ENCODE assay signal across 25 cellular contexts in genomic region chr4:138184881-138185280, GRCh38.
"Had no signal": no experiment of that assay in that cellular context is flagged by ENCODE, and none has a peak within 500 bp of the region (broad histone marks: within the 10 kb centered on the region; RNA-seq: fewer than 3 reads in every experiment).

No MANE protein-coding gene starts in this region.

- H3K9me3 ChIP-seq: esophagus squamous epithelium, gastroesophageal sphincter, pancreas, psoas muscle, thyroid gland, upper lobe of right lung had no signal

- H3K27ac ChIP-seq: esophagus squamous epithelium, gastroesophageal sphincter, pancreas, psoas muscle, thyroid gland, upper lobe of right lung, VCaP had no signal

- H3K27me3 ChIP-seq: gastroesophageal sphincter, pancreas, thyroid gland, upper lobe of right lung had no signal

- H3K36me3 ChIP-seq: esophagus squamous epithelium, gastroesophageal sphincter, pancreas, thyroid gland, upper lobe of right lung had no signal

- ATAC-seq: activated CD4-positive, CD25-positive, alpha-beta regulatory T cell treated with anti-CD3 and anti-CD28 coated beads, Interleukin-2, amount 50 U/mL, for 24 hours; activated CD8-positive, alpha-beta memory T cell treated with anti-CD3 and anti-CD28 coated beads, Interleukin-2, amount 10 ng/mL, durations not matched to agents 7 days and 5 days; effector memory CD8-positive, alpha-beta T cell; gastroesophageal sphincter; left ventricle myocardium superior; pancreas; psoas muscle; right cardiac atrium; upper lobe of right lung had no signal

- DNase-seq: activated CD4-positive, alpha-beta memory T cell treated with anti-CD3 and anti-CD28 coated beads, Interleukin-2, amount 10 ng/mL, durations not matched to agents 7 days and 5 days; activated CD4-positive, alpha-beta T cell treated with anti-CD3 and anti-CD28 coated beads, Interleukin-2, amount 10 ng/mL, durations not matched to agents 24 days and 14 days; activated CD8-positive, alpha-beta memory T cell treated with anti-CD3 and anti-CD28 coated beads, Interleukin-2, amount 10 ng/mL, durations not matched to agents 7 days and 5 days; activated effector memory CD4-positive, alpha-beta T cell treated with anti-CD3 and anti-CD28 coated beads, Interleukin-2, amount 50 U/mL, for 16 hours; activated naive CD4-positive, alpha-beta T cell treated with anti-CD3 and anti-CD28 coated beads, Interleukin-2, amount 10 ng/mL, durations not matched to agents 7 days and 5 days; activated T-cell treated with anti-CD3 and anti-CD28 coated beads for 4 hours; anterior cingulate cortex; central memory CD4-positive, alpha-beta T cell; effector memory CD8-positive, alpha-beta T cell; esophagus squamous epithelium; head of caudate nucleus; left ventricle myocardium superior; mammary epithelial cell; nephron progenitor cell; pancreas; psoas muscle; right cardiac atrium; stimulated activated CD4-positive, alpha-beta T cell treated with anti-CD3 and anti-CD28 coated beads, Interleukin-1b, Interleukin-23, amount 100 ng/mL, for 48 hours; substantia nigra; thyroid gland; upper lobe of right lung had no signal

- FAIRE-seq: colon, pancreas had no signal

- H3K4me1 ChIP-seq: pancreas, upper lobe of right lung had no signal

- H3K4me3 ChIP-seq: esophagus squamous epithelium, gastroesophageal sphincter, pancreas, psoas muscle, thyroid gland, upper lobe of right lung had no signal
